ENCODE assay signal across 1 cellular context in the genomic region with DNA sequence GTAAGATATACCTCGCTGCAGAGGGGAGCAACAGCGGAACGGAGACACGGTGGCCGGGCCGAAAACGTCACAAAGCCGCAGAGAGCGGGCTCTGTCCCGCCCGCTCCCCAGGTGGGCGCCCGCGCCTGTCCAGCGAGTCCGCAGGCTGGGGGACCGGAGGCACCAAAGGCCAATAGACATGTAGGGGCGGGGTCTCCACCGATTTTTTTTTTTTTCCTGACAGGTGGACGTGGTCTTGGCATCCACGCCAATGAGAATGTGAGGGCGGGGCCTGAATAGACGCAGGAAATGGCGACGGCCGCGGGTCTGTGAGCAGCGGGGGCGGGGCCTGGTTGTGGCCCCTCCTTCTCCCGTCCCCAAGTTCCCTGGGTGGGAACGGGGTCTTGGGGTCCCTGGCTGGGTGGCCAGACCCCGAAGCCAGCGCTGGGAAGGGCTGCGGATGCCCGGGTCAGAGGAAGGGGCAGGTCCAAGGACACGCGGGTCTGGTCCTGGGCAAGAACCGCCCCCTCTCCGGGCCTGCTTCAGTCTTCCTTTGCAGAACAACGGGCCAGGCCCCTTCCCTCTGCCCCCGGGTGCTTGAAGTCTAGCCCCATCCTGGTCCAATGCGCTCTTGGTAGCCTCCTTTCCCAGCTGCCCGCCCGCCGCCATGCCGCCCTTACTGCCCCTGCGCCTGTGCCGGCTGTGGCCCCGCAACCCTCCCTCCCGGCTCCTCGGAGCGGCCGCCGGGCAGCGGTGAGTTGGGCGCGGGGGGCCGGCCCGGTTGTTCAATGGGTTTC.
A peak's percentile ranks its signal among the peaks of the same experiment; 100 is the strongest.
TF ChIP-seq lines count a peak whose summit lies in the region.

A gene with protein sequence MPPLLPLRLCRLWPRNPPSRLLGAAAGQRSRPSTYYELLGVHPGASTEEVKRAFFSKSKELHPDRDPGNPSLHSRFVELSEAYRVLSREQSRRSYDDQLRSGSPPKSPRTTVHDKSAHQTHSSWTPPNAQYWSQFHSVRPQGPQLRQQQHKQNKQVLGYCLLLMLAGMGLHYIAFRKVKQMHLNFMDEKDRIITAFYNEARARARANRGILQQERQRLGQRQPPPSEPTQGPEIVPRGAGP (plus strand): TSS at position 340 of the 776 bp plus-strand sequence. CDS start 307 bp downstream, at position 647.

TF ChIP-seq in HepG2, 621 proteins besides CTCF, POLR2A, EP300 and RAD21 (continued from another document):
- TF ChIP-seq HMGXB3 (CRISPR knock-in tag; IDR thresholded peaks at IDR 0.05; ENCODE audit: borderline replicate concordance) (0 out of 2 replicates have a peak, but pooled peaks have one; percentile 20), ZNF337 (CRISPR knock-in tag; IDR thresholded peaks at IDR 0.05; ENCODE audit: borderline replicate concordance, low read depth) (peak; percentile 78), MAZ (IDR thresholded peaks at IDR 0.05; ENCODE audit: borderline replicate concordance, low read depth, low read length) (0 out of 2 replicates have a peak, but pooled peaks have one; percentile 3), MAZ (CRISPR knock-in tag; IDR thresholded peaks at IDR 0.05; ENCODE audit: low read depth) (peak; percentile 57; the same call in 1 of the 2 replicates), HNF4G (IDR thresholded peaks at IDR 0.05; ENCODE audit: borderline replicate concordance, low read depth, low read length) (no peak), HNF4G (CRISPR knock-in tag; IDR thresholded peaks at IDR 0.05; ENCODE audit: borderline replicate concordance, low read depth) (peak; percentile 18; the same call in 1 of the 2 replicates), ZNF772 (CRISPR knock-in tag; IDR thresholded peaks at IDR 0.05) (peak; percentile 81; the same call in 1 of the 2 replicates), KLF6 (CRISPR knock-in tag; IDR thresholded peaks at IDR 0.05) (peak; percentile 68; the same call in 1 of the 2 replicates), SATB2 (CRISPR knock-in tag; IDR thresholded peaks at IDR 0.05) (peak; percentile 58; the same call in 1 of the 2 replicates), PTBP1 (IDR thresholded peaks at IDR 0.05; ENCODE audit: low read depth, low read length, poor library complexity, severe bottlenecking) (peak; percentile 81), ISL2 (CRISPR knock-in tag; IDR thresholded peaks at IDR 0.05) (peak; percentile 23; the same call in 1 of the 2 replicates), ZNF891 (CRISPR knock-in tag; IDR thresholded peaks at IDR 0.05) (peak; percentile 77), SNRNP70 (IDR thresholded peaks at IDR 0.05; ENCODE audit: low read depth, low read length) (no peak), ZSCAN5A (CRISPR knock-in tag; IDR thresholded peaks at IDR 0.05; ENCODE audit: borderline replicate concordance) (peak; percentile 58; the same call in 1 of the 2 replicates), NFIC (IDR thresholded peaks at IDR 0.05; ENCODE audit: low read length) (no peak)
- TF ChIP-seq, protein P1, sequence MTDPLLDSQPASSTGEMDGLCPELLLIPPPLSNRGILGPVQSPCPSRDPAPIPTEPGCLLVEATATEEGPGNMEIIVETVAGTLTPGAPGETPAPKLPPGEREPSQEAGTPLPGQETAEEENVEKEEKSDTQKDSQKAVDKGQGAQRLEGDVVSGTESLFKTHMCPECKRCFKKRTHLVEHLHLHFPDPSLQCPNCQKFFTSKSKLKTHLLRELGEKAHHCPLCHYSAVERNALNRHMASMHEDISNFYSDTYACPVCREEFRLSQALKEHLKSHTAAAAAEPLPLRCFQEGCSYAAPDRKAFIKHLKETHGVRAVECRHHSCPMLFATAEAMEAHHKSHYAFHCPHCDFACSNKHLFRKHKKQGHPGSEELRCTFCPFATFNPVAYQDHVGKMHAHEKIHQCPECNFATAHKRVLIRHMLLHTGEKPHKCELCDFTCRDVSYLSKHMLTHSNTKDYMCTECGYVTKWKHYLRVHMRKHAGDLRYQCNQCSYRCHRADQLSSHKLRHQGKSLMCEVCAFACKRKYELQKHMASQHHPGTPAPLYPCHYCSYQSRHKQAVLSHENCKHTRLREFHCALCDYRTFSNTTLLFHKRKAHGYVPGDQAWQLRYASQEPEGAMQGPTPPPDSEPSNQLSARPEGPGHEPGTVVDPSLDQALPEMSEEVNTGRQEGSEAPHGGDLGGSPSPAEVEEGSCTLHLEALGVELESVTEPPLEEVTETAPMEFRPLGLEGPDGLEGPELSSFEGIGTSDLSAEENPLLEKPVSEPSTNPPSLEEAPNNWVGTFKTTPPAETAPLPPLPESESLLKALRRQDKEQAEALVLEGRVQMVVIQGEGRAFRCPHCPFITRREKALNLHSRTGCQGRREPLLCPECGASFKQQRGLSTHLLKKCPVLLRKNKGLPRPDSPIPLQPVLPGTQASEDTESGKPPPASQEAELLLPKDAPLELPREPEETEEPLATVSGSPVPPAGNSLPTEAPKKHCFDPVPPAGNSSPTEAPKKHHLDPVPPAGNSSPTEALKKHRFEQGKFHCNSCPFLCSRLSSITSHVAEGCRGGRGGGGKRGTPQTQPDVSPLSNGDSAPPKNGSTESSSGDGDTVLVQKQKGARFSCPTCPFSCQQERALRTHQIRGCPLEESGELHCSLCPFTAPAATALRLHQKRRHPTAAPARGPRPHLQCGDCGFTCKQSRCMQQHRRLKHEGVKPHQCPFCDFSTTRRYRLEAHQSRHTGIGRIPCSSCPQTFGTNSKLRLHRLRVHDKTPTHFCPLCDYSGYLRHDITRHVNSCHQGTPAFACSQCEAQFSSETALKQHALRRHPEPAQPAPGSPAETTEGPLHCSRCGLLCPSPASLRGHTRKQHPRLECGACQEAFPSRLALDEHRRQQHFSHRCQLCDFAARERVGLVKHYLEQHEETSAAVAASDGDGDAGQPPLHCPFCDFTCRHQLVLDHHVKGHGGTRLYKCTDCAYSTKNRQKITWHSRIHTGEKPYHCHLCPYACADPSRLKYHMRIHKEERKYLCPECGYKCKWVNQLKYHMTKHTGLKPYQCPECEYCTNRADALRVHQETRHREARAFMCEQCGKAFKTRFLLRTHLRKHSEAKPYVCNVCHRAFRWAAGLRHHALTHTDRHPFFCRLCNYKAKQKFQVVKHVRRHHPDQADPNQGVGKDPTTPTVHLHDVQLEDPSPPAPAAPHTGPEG (CRISPR knock-in tag; IDR thresholded peaks at IDR 0.05), result peak; percentile 73; the same call in 1 of the 2 replicates
